19 cellular contexts compared by ENCODE assay signal in the genomic region with DNA sequence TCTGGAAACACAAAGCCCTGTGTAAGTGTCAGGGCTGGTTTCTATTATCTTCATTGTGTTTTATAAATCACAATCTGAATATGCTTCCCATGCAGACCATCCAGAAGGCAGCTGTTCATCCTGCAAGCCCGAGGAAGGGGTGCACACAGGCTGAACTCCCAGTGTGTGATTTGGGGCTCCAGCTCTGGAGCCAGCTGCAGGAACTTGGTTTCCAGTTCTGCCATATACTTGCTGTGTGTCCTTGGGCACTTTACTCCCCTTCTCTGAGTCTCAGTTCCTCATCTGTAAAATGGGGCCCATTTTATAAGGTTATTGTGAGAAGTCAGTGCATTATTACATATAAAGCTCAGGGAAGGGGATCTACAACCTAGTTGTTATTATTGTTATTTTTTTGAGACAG. TPM values are rescaled to one million over a fixed set of nuclear protein-coding genes. Genes with fewer than 3 reads are reported as not detected.
DNase-seq lines count a peak whose midpoint lies in the region; ATAC-seq, FAIRE-seq and TF ChIP-seq lines count a peak whose summit lies in the region.
"Had no signal": no experiment of that assay in that cellular context is flagged by ENCODE, and none has a peak within 500 bp of the region (broad histone marks: within the 10 kb centered on the region; RNA-seq: fewer than 3 reads in every experiment).

No MANE protein-coding gene starts in this region.

- no peak for TF ChIP-seq POLR2A in K562 (conservative IDR thresholded peaks at IDR 0.05)

- BruUV-seq in MCF 10A (replicated peaks; lab: Mats Ljungman, UMichigan) (no TSS peak), mammary epithelial cell (replicated peaks; lab: Mats Ljungman, UMichigan) (no TSS peak), K562 (replicated peaks; lab: Mats Ljungman, UMichigan) (no TSS peak)

- H3K9me3 Mint-ChIP-seq in MCF 10A (ENCODE audit: unreplicated experiment) (peaks cover 7% of the 10 kb centered on the region), nephron progenitor cell (peaks cover 4% of the 10 kb centered on the region), type B pancreatic cell (peaks cover 4% of the 10 kb centered on the region)
- H3K9me3 Mint-ChIP-seq: CD4-positive, alpha-beta memory T cell had no signal

- FAIRE-seq in K562 (lab: Jason Lieb, UNC), result no peak
- FAIRE-seq: GM18507 had no signal

- no peak overlapping the region for H3K9ac ChIP-seq in mammary epithelial cell (ENCODE audit: insufficient read depth, low read length)
- no peak overlapping the region for H3K9ac ChIP-seq in K562 (ENCODE audit: insufficient read depth in 1 of 2, low read depth in 2 of 2, low read length in 2 of 2)

- H3K27ac ChIP-seq in mammary epithelial cell (ENCODE audit: insufficient read depth, low read depth, low read length), result no peak overlapping the region
- H3K27ac ChIP-seq in K562 (ENCODE audit: extremely low read depth, low read depth, low read length), result no peak overlapping the region

- no peak for TF ChIP-seq RAD21 in K562 (CRISPR knock-in tag; conservative IDR thresholded peaks at IDR 0.05 in 1 of 2, IDR thresholded peaks at IDR 0.05 in 1 of 2)

- CTCF ChIA-PET in MCF 10A (lab: Yijun Ruan, JAX), result interaction anchor here (0.7 to 2.0 kb wide), 3 partner anchors 11 to 48 kb away, joined by 3 to 8 read pairs (median 4); no protein-coding TSS in a partner anchor
- CTCF ChIA-PET in mammary epithelial cell (lab: Charles Lee; ENCODE audit: low non-redundant PET), result no interaction called here
- CTCF ChIA-PET in K562 (lab: Yijun Ruan, JAX; ENCODE audit: low intra/inter-chr PET ratio), result no interaction called here

- H3K4me3 ChIP-seq in mammary epithelial cell (replicated peaks in 1 of 3; ENCODE audit: insufficient read depth in 1 of 3, low read depth in 2 of 3, low read length in 3 of 3) (no peak overlapping the region), K562 (no peak overlapping the region)
- H3K4me3 ChIP-seq: GM23338 had no signal

- H3K27me3 ChIP-seq in mammary epithelial cell (ENCODE audit: insufficient read depth, low read length) (peaks cover 2% of the 10 kb centered on the region), K562 (ENCODE audit: control insufficient read depth in 2 of 2, insufficient read depth in 2 of 2, low read length in 2 of 2) (peaks cover 4 to 44% of the 10 kb centered on the region in 2 experiments; a peak in 2 of 5 replicates)
- H3K27me3 ChIP-seq: BE2C had no signal

- in situ Hi-C loops in mammary epithelial cell (cut with MboI; ENCODE audit: low sequenced_read_pairs in 2 of 2), result no loop called here
- in situ Hi-C loops in K562 (cut with MboI), result no loop called here
- in situ Hi-C loops in GM13976 (cut with MboI; ENCODE audit: low sequenced_read_pairs, unreplicated experiment), result no loop called here

- H3K79me2 ChIP-seq in mammary epithelial cell (ENCODE audit: insufficient read depth, low read length) (no peaks in the 10 kb centered on the region), K562 (ENCODE audit: control insufficient read depth, insufficient read depth, low read length) (no peaks in the 10 kb centered on the region)

- H3K4me3 Mint-ChIP-seq in MCF 10A (ENCODE audit: unreplicated experiment), result no peak overlapping the region
- no peak overlapping the region for H3K4me3 Mint-ChIP-seq in nephron progenitor cell
- H3K4me3 Mint-ChIP-seq in type B pancreatic cell, result no peak overlapping the region
- H3K4me3 Mint-ChIP-seq: CD4-positive, alpha-beta memory T cell; GM23338 had no signal

- H3K27ac Mint-ChIP-seq in MCF 10A (ENCODE audit: low read depth, unreplicated experiment), result peak overlapping the region; percentile 82
- peak overlapping the region; percentile 68 for H3K27ac Mint-ChIP-seq in nephron progenitor cell
- no peak overlapping the region for H3K27ac Mint-ChIP-seq in type B pancreatic cell
- H3K27ac Mint-ChIP-seq: CD4-positive, alpha-beta memory T cell; GM23338 had no signal

- H3K27me3 Mint-ChIP-seq in MCF 10A (ENCODE audit: insufficient read depth, unreplicated experiment), result no peaks in the 10 kb centered on the region
- H3K27me3 Mint-ChIP-seq in nephron progenitor cell (ENCODE audit: low read depth, poor library complexity), result peaks cover 18% of the 10 kb centered on the region
- H3K27me3 Mint-ChIP-seq in type B pancreatic cell, result no peaks in the 10 kb centered on the region

- H3K4me2 ChIP-seq in mammary epithelial cell (ENCODE audit: insufficient read depth, low read depth, low read length) (no peak overlapping the region), K562 (ENCODE audit: insufficient read depth, low read length) (no peak overlapping the region)
- H3K4me2 ChIP-seq: GM23338 had no signal

- intact Hi-C loops in MCF 10A (cut with micrococcal nuclease), result no loop called here
- intact Hi-C loops in mammary epithelial cell (cut with micrococcal nuclease), result no loop called here
- intact Hi-C loops in K562 (cut with micrococcal nuclease), result no loop called here

- H2AFZ ChIP-seq in mammary epithelial cell (ENCODE audit: low read depth, low read length) (no peak overlapping the region), K562 (ENCODE audit: low read depth, low read length) (no peak overlapping the region)
- H2AFZ ChIP-seq: GM23338 had no signal

- 22% methylated on average over 1 of the region's 1 CpG for WGBS in mammary epithelial cell (ENCODE audit: low coverage, missing lambda C conversion rate)
- WGBS in K562 (ENCODE audit: insufficient coverage, low coverage, missing lambda C conversion rate), result 0% methylated on average over 1 of the region's 1 CpG

- no peak for TF ChIP-seq CTCF in MCF 10A (IDR thresholded peaks at IDR 0.05; ENCODE audit: unreplicated experiment)
- TF ChIP-seq CTCF in mammary epithelial cell (conservative IDR thresholded peaks at IDR 0.05 in 1 of 2, IDR thresholded peaks at IDR 0.05 in 1 of 2; ENCODE audit: extremely low read depth in 1 of 2, insufficient read depth in 1 of 2, low read depth in 1 of 2, low read length in 2 of 2), result no peak
- no peak for TF ChIP-seq CTCF in K562 (IDR thresholded peaks at IDR 0.05 in 2 of 3, conservative IDR thresholded peaks at IDR 0.05 in 1 of 3; ENCODE audit: insufficient read depth in 2 of 3, low read depth in 1 of 3, low read length in 3 of 3)
- no peak for TF ChIP-seq CTCF in nephron progenitor cell (IDR thresholded peaks at IDR 0.05)
- no peak for TF ChIP-seq CTCF in type B pancreatic cell (conservative IDR thresholded peaks at IDR 0.05)
- TF ChIP-seq CTCF in GM13976 (IDR thresholded peaks at IDR 0.05; ENCODE audit: borderline replicate concordance, control extremely low read depth, extremely low read depth, insufficient read depth, missing control alignments), result no peak

- POLR2A ChIA-PET in MCF 10A (lab: Yijun Ruan, JAX) (interaction anchor here (1.0 kb wide), 1 partner anchor 11 kb away, joined by 3 read pairs; no protein-coding TSS in a partner anchor), K562 (lab: Yijun Ruan, JAX) (interaction anchor here (0.6 to 1.6 kb wide), 4 partner anchors 13 to 233 kb away, joined by 3 to 4 read pairs (median 4); no protein-coding TSS in a partner anchor)

- H3K4me1 ChIP-seq in mammary epithelial cell (ENCODE audit: insufficient read depth, low read length) (no peaks in the 10 kb centered on the region), K562 (replicated peaks in 1 of 2; ENCODE audit: control insufficient read depth in 2 of 2, insufficient read depth in 2 of 2, low read length in 2 of 2) (peaks cover 7 to 29% of the 10 kb centered on the region in 2 experiments; a peak in 3 of 5 replicates)
- H3K4me1 ChIP-seq: BE2C had no signal

- H3K9me3 ChIP-seq in mammary epithelial cell (replicated peaks; ENCODE audit: insufficient read depth, low read length) (no peaks in the 10 kb centered on the region), K562 (replicated peaks; ENCODE audit: control insufficient read depth, insufficient read depth, low read depth, low read length) (no peaks in the 10 kb centered on the region)
- H3K9me3 ChIP-seq: BE2C had no signal

- H3K9me1 ChIP-seq in K562 (ENCODE audit: control insufficient read depth, insufficient read depth, low read length), result no peaks in the 10 kb centered on the region

- H3K36me3 ChIP-seq in mammary epithelial cell (ENCODE audit: insufficient read depth, low read length) (no peaks in the 10 kb centered on the region), K562 (ENCODE audit: control insufficient read depth, insufficient read depth, low read length) (no peaks in the 10 kb centered on the region)
- H3K36me3 ChIP-seq: BE2C had no signal

- ATAC-seq in K562 (no peak), HG02588 (IDR thresholded peaks at IDR 0.05; ENCODE audit: unreplicated experiment) (no peak), GM18498 (IDR thresholded peaks at IDR 0.05; ENCODE audit: unreplicated experiment) (no peak)
- ATAC-seq: GM23338, Panc1 had no signal

- dilution Hi-C loops in mammary epithelial cell (cut with HindIII; ENCODE audit: low sequenced_read_pairs), result no loop called here

- H4K20me1 ChIP-seq in mammary epithelial cell (ENCODE audit: insufficient read depth, low read length) (no peaks in the 10 kb centered on the region), K562 (replicated peaks; ENCODE audit: control insufficient read depth, insufficient read depth, low read length) (no peaks in the 10 kb centered on the region)

- no peak for TF ChIP-seq EP300 in K562 (IDR thresholded peaks at IDR 0.05; ENCODE audit: low read length)

- H3K4me1 Mint-ChIP-seq in MCF 10A (ENCODE audit: insufficient read depth, unreplicated experiment) (peaks cover 18% of the 10 kb centered on the region), nephron progenitor cell (peaks cover 37% of the 10 kb centered on the region), type B pancreatic cell (ENCODE audit: unreplicated experiment) (peaks cover 20% of the 10 kb centered on the region)
- H3K4me1 Mint-ChIP-seq: CD4-positive, alpha-beta memory T cell; GM23338 had no signal

- DNase-seq in MCF 10A (ENCODE audit: unreplicated experiment), result no peak
- DNase-seq in mammary epithelial cell, result no peak
- no peak for DNase-seq in K562 (ENCODE audit: extremely low read depth in 1 of 4, low spot score in 3 of 4)
- no peak for DNase-seq in nephron progenitor cell
- DNase-seq in type B pancreatic cell (ENCODE audit: extremely low spot score, unreplicated experiment), result peak; percentile 15
- no peak for DNase-seq in GM13976 (ENCODE audit: low spot score)
- DNase-seq: CD4-positive, alpha-beta memory T cell; GF-D8; HCEC 1CT; NCI-H1694 treated with DMSO at 0.1 percent for 48 hours had no signal

- H3K36me3 Mint-ChIP-seq in MCF 10A (ENCODE audit: insufficient read depth, unreplicated experiment) (no peaks in the 10 kb centered on the region), nephron progenitor cell (ENCODE audit: low read depth) (no peaks in the 10 kb centered on the region), type B pancreatic cell (no peaks in the 10 kb centered on the region)
- H3K36me3 Mint-ChIP-seq: CD4-positive, alpha-beta memory T cell had no signal

RNA-seq across cellular contexts. Expression of gene CYP8B1, which starts 22.6 kb away (rescaled TPM):
- total RNA-seq in MCF 10A (2022) (not detected in 2 replicates), mammary epithelial cell (not detected), K562 (2014; rRNA removed) (not detected in 2 replicates), K562 (2014; rRNA removed; fragmentation: Illumina TruSeq; extraction: Trizol) (not detected in 2 replicates), K562 (2015; rRNA removed; fragmentation: Illumina TruSeq; extraction: Trizol) (not detected in 2 replicates), K562 (2021) (0.04 and 0.13 TPM in 2 replicates), type B pancreatic cell (ENCODE audit: low replicate concordance) (not detected in 2 replicates)
- polyA plus RNA-seq in mammary epithelial cell (not detected), K562 (2011; rRNA removed) (not detected in 2 replicates), K562 (2014; fragmentation: Illumina TruSeq; extraction: Trizol) (not detected in 2 replicates), K562 (2014; fragmentation: Nextera tagmentation; extraction: Ambion mirVana) (not detected), K562 (2014; rRNA removed) (not detected in 2 replicates)
- polyA minus RNA-seq in mammary epithelial cell, result not detected
- not detected in 2 replicates for total RNA-seq in K562 (2011; cell fraction: chromatin; rRNA removed; ENCODE audit: low replicate concordance)
- not detected in 2 replicates for total RNA-seq in K562 (2011; cell fraction: nucleolus; rRNA removed)
- not detected in 2 replicates for total RNA-seq in K562 (2011; cell fraction: nucleoplasm; rRNA removed)
- not detected in 2 replicates for polyA plus RNA-seq in K562 (2011; cell fraction: cytosol; rRNA removed)
- polyA plus RNA-seq in K562 (2011; cell fraction: nucleus; rRNA removed), result not detected in 2 replicates
- not detected in 2 replicates for polyA plus RNA-seq in K562 (2012)
- polyA minus RNA-seq in K562 (2011; rRNA and poly(A)+ RNA removed), result not detected in 2 replicates
- polyA minus RNA-seq in K562 (2011; cell fraction: cytosol; rRNA and poly(A)+ RNA removed), result not detected in 2 replicates
- polyA minus RNA-seq in K562 (2011; cell fraction: nucleus; rRNA and poly(A)+ RNA removed), result not detected in 2 replicates
- total RNA-seq: A172; CD4-positive, alpha-beta memory T cell; GM23338; LHCN-M2; NCI-H460 had no signal
- polyA plus RNA-seq: CD4-positive, alpha-beta memory T cell; GM23338 had no signal

RNA-seq across cellular contexts. Expression of gene ACKR2, which starts 43.8 kb away (rescaled TPM):
- total RNA-seq in MCF 10A (2022) (0.42 and 0.61 TPM in 2 replicates), mammary epithelial cell (under 1 TPM; 0.52 to 0.67 TPM), K562 (2014; rRNA removed) (0.08 and 0.32 TPM in 2 replicates), K562 (2014; rRNA removed; fragmentation: Illumina TruSeq; extraction: Trizol) (0.29 TPM in 2 replicates), K562 (2015; rRNA removed; fragmentation: Illumina TruSeq; extraction: Trizol) (0.15 TPM in 1 of 2 replicates, not detected in the other), K562 (2021) (0.69 and 0.85 TPM in 2 replicates), type B pancreatic cell (ENCODE audit: low replicate concordance) (3.5 and 3.9 TPM in 2 replicates)
- polyA plus RNA-seq in mammary epithelial cell (0.19 TPM), K562 (2011; rRNA removed) (0.57 and 0.74 TPM in 2 replicates), K562 (2014; fragmentation: Illumina TruSeq; extraction: Trizol) (0.15 and 0.39 TPM in 2 replicates), K562 (2014; fragmentation: Nextera tagmentation; extraction: Ambion mirVana) (under 1 TPM; 0.03 to 0.21 TPM), K562 (2014; rRNA removed) (0.07 and 0.11 TPM in 2 replicates)
- polyA minus RNA-seq in mammary epithelial cell, result not detected
- 2.1 and 2.5 TPM in 2 replicates for total RNA-seq in K562 (2011; cell fraction: chromatin; rRNA removed; ENCODE audit: low replicate concordance)
- 1.7 and 2.2 TPM in 2 replicates for total RNA-seq in K562 (2011; cell fraction: nucleolus; rRNA removed)
- 1.5 and 3.8 TPM in 2 replicates for total RNA-seq in K562 (2011; cell fraction: nucleoplasm; rRNA removed)
- 0.25 and 0.41 TPM in 2 replicates for polyA plus RNA-seq in K562 (2011; cell fraction: cytosol; rRNA removed)
- 0.72 and 0.75 TPM in 2 replicates for polyA plus RNA-seq in K562 (2011; cell fraction: nucleus; rRNA removed)
- 0.29 and 0.62 TPM in 2 replicates for polyA plus RNA-seq in K562 (2012)
- 0.84 and 1.3 TPM in 2 replicates for polyA minus RNA-seq in K562 (2011; rRNA and poly(A)+ RNA removed)
- 0.57 TPM in 1 of 2 replicates, not detected in the other for polyA minus RNA-seq in K562 (2011; cell fraction: cytosol; rRNA and poly(A)+ RNA removed)
- polyA minus RNA-seq in K562 (2011; cell fraction: nucleus; rRNA and poly(A)+ RNA removed), result 0.40 and 1.1 TPM in 2 replicates
- total RNA-seq: A172, NCI-H460 had no signal
- polyA plus RNA-seq: CD4-positive, alpha-beta memory T cell; GM23338 had no signal

RNA-seq across cellular contexts. Expression of gene HIGD1A, which starts 48.8 kb away (rescaled TPM):
- total RNA-seq in MCF 10A (2022) (140 and 161 TPM in 2 replicates), mammary epithelial cell (100 to 1,000 TPM; 139 to 165 TPM), K562 (2014; rRNA removed) (136 and 165 TPM in 2 replicates), K562 (2014; rRNA removed; fragmentation: Illumina TruSeq; extraction: Trizol) (333 and 382 TPM in 2 replicates), K562 (2015; rRNA removed; fragmentation: Illumina TruSeq; extraction: Trizol) (257 and 291 TPM in 2 replicates), K562 (2021) (183 and 189 TPM in 2 replicates), type B pancreatic cell (ENCODE audit: low replicate concordance) (100 and 130 TPM in 2 replicates)
- polyA plus RNA-seq in mammary epithelial cell (170 TPM), K562 (2011; rRNA removed) (218 and 362 TPM in 2 replicates), K562 (2014; fragmentation: Illumina TruSeq; extraction: Trizol) (369 and 398 TPM in 2 replicates), K562 (2014; fragmentation: Nextera tagmentation; extraction: Ambion mirVana) (1,000 to 10,000 TPM; 1,116 to 1,185 TPM), K562 (2014; rRNA removed) (331 and 362 TPM in 2 replicates)
- polyA minus RNA-seq in mammary epithelial cell, result 31.3 TPM
- total RNA-seq in K562 (2011; cell fraction: chromatin; rRNA removed; ENCODE audit: low replicate concordance), result 16.0 and 47.0 TPM in 2 replicates
- 14.0 and 19.1 TPM in 2 replicates for total RNA-seq in K562 (2011; cell fraction: nucleolus; rRNA removed)
- total RNA-seq in K562 (2011; cell fraction: nucleoplasm; rRNA removed), result 44.3 and 95.3 TPM in 2 replicates
- polyA plus RNA-seq in K562 (2011; cell fraction: cytosol; rRNA removed), result 45.6 and 124 TPM in 2 replicates
- polyA plus RNA-seq in K562 (2011; cell fraction: nucleus; rRNA removed), result 25.3 and 53.9 TPM in 2 replicates
- polyA plus RNA-seq in K562 (2012), result 198 and 327 TPM in 2 replicates
- polyA minus RNA-seq in K562 (2011; rRNA and poly(A)+ RNA removed), result 172 and 181 TPM in 2 replicates
- 59.9 and 87.1 TPM in 2 replicates for polyA minus RNA-seq in K562 (2011; cell fraction: cytosol; rRNA and poly(A)+ RNA removed)
- 14.8 and 26.3 TPM in 2 replicates for polyA minus RNA-seq in K562 (2011; cell fraction: nucleus; rRNA and poly(A)+ RNA removed)

RNA-seq across cellular contexts. Expression of gene ZNF662, which starts 52.9 kb away (rescaled TPM):
- total RNA-seq in MCF 10A (2022) (not detected in 2 replicates), mammary epithelial cell (1 to 10 TPM in 1 of 2 donors, under 1 TPM in 1; 0.47 to 3.8 TPM), K562 (2014; rRNA removed) (0.20 and 0.27 TPM in 2 replicates), K562 (2014; rRNA removed; fragmentation: Illumina TruSeq; extraction: Trizol) (0.18 and 0.32 TPM in 2 replicates), K562 (2015; rRNA removed; fragmentation: Illumina TruSeq; extraction: Trizol) (0.33 and 0.49 TPM in 2 replicates), K562 (2021) (0.55 and 0.63 TPM in 2 replicates), type B pancreatic cell (ENCODE audit: low replicate concordance) (0.48 TPM in 1 of 2 replicates, not detected in the other)
- polyA plus RNA-seq in mammary epithelial cell (0.12 TPM), K562 (2011; rRNA removed) (0.13 and 0.30 TPM in 2 replicates), K562 (2014; fragmentation: Illumina TruSeq; extraction: Trizol) (0.21 and 0.37 TPM in 2 replicates), K562 (2014; fragmentation: Nextera tagmentation; extraction: Ambion mirVana) (under 1 TPM; 0.07 to 0.22 TPM), K562 (2014; rRNA removed) (0.03 and 0.28 TPM in 2 replicates)
- not detected for polyA minus RNA-seq in mammary epithelial cell
- 0.32 and 0.67 TPM in 2 replicates for total RNA-seq in K562 (2011; cell fraction: chromatin; rRNA removed; ENCODE audit: low replicate concordance)
- 0.17 and 0.39 TPM in 2 replicates for total RNA-seq in K562 (2011; cell fraction: nucleolus; rRNA removed)
- total RNA-seq in K562 (2011; cell fraction: nucleoplasm; rRNA removed), result 0.29 and 0.31 TPM in 2 replicates
- 0.10 and 0.15 TPM in 2 replicates for polyA plus RNA-seq in K562 (2011; cell fraction: cytosol; rRNA removed)
- 0.55 and 0.61 TPM in 2 replicates for polyA plus RNA-seq in K562 (2011; cell fraction: nucleus; rRNA removed)
- polyA plus RNA-seq in K562 (2012), result 0.64 and 1.8 TPM in 2 replicates
- 0.14 and 0.39 TPM in 2 replicates for polyA minus RNA-seq in K562 (2011; rRNA and poly(A)+ RNA removed)
- not detected in 2 replicates for polyA minus RNA-seq in K562 (2011; cell fraction: cytosol; rRNA and poly(A)+ RNA removed)
- polyA minus RNA-seq in K562 (2011; cell fraction: nucleus; rRNA and poly(A)+ RNA removed), result 0.13 and 0.44 TPM in 2 replicates
- total RNA-seq: A172, NCI-H460 had no signal
